ENCODE assay signal across 8 cellular contexts in the genomic region with DNA sequence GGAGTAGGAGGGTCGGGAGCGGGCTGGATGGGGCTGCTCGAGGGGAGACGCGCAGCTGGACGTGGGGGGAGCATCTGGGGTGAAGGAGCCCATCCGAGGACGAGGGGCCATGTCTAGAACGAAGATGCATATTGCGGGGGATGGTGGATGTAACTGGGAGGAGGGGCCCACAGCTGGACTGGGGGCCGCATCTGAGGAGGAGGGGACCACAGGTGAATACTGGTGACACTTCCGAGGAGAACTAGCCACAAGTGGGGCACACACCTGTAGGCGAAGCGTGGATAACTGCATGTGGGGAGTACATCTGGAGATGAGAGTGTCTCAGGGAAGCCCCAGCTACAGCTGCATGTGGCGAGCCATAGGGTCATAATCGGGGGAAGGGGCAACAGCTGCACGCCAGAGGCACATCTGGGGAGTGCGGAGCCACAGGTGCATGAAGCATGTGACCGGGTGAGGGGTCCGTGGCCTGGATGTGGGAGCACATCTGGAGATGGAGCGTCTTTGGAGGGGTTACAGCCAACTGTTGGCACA. TPM values are rescaled to one million over a fixed set of nuclear protein-coding genes. Genes with fewer than 3 reads are reported as not detected.
DNase-seq lines count a peak whose midpoint lies in the region; ATAC-seq, FAIRE-seq and TF ChIP-seq lines count a peak whose summit lies in the region.

No MANE protein-coding gene starts in this region.

- no peak for TF ChIP-seq CTCF in BJ (IDR thresholded peaks at IDR 0.05; ENCODE audit: insufficient read depth, low read depth, low read length)
- TF ChIP-seq CTCF in astrocyte (IDR thresholded peaks at IDR 0.05; ENCODE audit: insufficient read depth, low read depth, low read length) = no peak
- TF ChIP-seq CTCF in right lobe of liver (IDR thresholded peaks at IDR 0.05) = no peak

- no peak for FAIRE-seq in astrocyte (lab: Jason Lieb, UNC)

- H3K9me3 Mint-ChIP-seq in astrocyte (ENCODE audit: unreplicated experiment) = no peaks in the 10 kb centered on the region

- H3K36me3 ChIP-seq in BJ (ENCODE audit: control insufficient read depth, insufficient read depth, low read length) = peaks cover 5% of the 10 kb centered on the region
- peaks cover 11% of the 10 kb centered on the region for H3K36me3 ChIP-seq in astrocyte (ENCODE audit: insufficient read depth, low read length)
- no peaks in the 10 kb centered on the region for H3K36me3 ChIP-seq in right lobe of liver
- peaks cover 12% of the 10 kb centered on the region for H3K36me3 ChIP-seq in thymus (ENCODE audit: control insufficient read depth, insufficient read depth)

- H2AFZ ChIP-seq in astrocyte (ENCODE audit: low read depth, low read length) = peak overlapping the region; percentile 94

- H3K4me3 ChIP-seq in BJ (ENCODE audit: low read depth, low read length) = peak overlapping the region; percentile 70
- H3K4me3 ChIP-seq in astrocyte (ENCODE audit: insufficient read depth, low read depth, low read length) = peak overlapping the region; percentile 84
- peak overlapping the region; percentile 78 to 85 (median 80) for H3K4me3 ChIP-seq in right lobe of liver
- H3K4me3 ChIP-seq in thymus (ENCODE audit: low read length) = peak overlapping the region; percentile 98

- DNase-seq in BJ (ENCODE audit: low read depth) (no peak), astrocyte (ENCODE audit: low read depth) (no peak), right lobe of liver (no peak), iPS-NIHi11 (ENCODE audit: low spot score) (no peak), foreskin melanocyte (no peak)

- H4K20me1 ChIP-seq in astrocyte (ENCODE audit: insufficient read depth, low read length) = no peaks in the 10 kb centered on the region

- H3K4me1 ChIP-seq in astrocyte (ENCODE audit: insufficient read depth, low read length) (peaks cover 9% of the 10 kb centered on the region), right lobe of liver (peaks cover 0 to 5% (median 0%) of the 10 kb centered on the region in 4 donors), thymus (ENCODE audit: control insufficient read depth, insufficient read depth, low read length) (peaks cover 4% of the 10 kb centered on the region)

- H3K9ac ChIP-seq in astrocyte (ENCODE audit: low read length) = peak overlapping the region; percentile 87

- H3K27ac ChIP-seq in astrocyte (ENCODE audit: low read depth, low read length) (no peak overlapping the region), right lobe of liver (peak overlapping the region in 2 of 3 donors; percentile 75 to 97), thymus (ENCODE audit: low read depth) (peak overlapping the region; percentile 96)

- H3K4me2 ChIP-seq in astrocyte (ENCODE audit: low read length) = peak overlapping the region; percentile 99

- intact Hi-C loops in right lobe of liver (cut with DNase I) = no loop called here

- peaks cover 14% of the 10 kb centered on the region for H3K36me3 Mint-ChIP-seq in astrocyte (ENCODE audit: low read depth, unreplicated experiment)

- peak; percentile 5 for ATAC-seq in HG03139 (IDR thresholded peaks at IDR 0.05; ENCODE audit: unreplicated experiment)
- no peak for ATAC-seq in right lobe of liver
- no peak for ATAC-seq in HG03108 (IDR thresholded peaks at IDR 0.05; ENCODE audit: unreplicated experiment)

- no peaks in the 10 kb centered on the region for H3K9me3 ChIP-seq in astrocyte (ENCODE audit: insufficient read depth, low read depth, low read length)
- no peaks in the 10 kb centered on the region for H3K9me3 ChIP-seq in right lobe of liver
- H3K9me3 ChIP-seq in thymus (ENCODE audit: control insufficient read depth) = no peaks in the 10 kb centered on the region

- H3K4me3 Mint-ChIP-seq in astrocyte (ENCODE audit: unreplicated experiment) = peak overlapping the region; percentile 93

- H3K27me3 Mint-ChIP-seq in astrocyte (ENCODE audit: low read depth, unreplicated experiment) = no peaks in the 10 kb centered on the region

- H3K79me2 ChIP-seq in astrocyte (ENCODE audit: insufficient read depth, low read length) = peaks cover 20% of the 10 kb centered on the region

- 4% methylated on average over 19 of the region's 21 CpGs for WGBS in right lobe of liver (ENCODE audit: insufficient coverage, low coverage, low lambda C conversion rate, missing lambda C conversion rate)
- WGBS in thymus = 3% methylated on average over 21 of the region's 21 CpGs

- peaks cover 4% of the 10 kb centered on the region for H3K4me1 Mint-ChIP-seq in astrocyte (ENCODE audit: low read depth, unreplicated experiment)

- no peak for TF ChIP-seq POLR2A in right lobe of liver (IDR thresholded peaks at IDR 0.05)

- H3K27me3 ChIP-seq in BJ (ENCODE audit: control insufficient read depth, insufficient read depth, low read length) = no peaks in the 10 kb centered on the region
- no peaks in the 10 kb centered on the region for H3K27me3 ChIP-seq in astrocyte (ENCODE audit: insufficient read depth, low read length)
- H3K27me3 ChIP-seq in right lobe of liver = no peaks in the 10 kb centered on the region
- H3K27me3 ChIP-seq in thymus (ENCODE audit: control insufficient read depth, insufficient read depth) = no peaks in the 10 kb centered on the region

- CTCF ChIA-PET in BJ (lab: Yijun Ruan, JAX) = interaction anchor here (1.0 kb wide), 3 partner anchors 23 to 89 kb away, joined by 3 read pairs; no protein-coding TSS in a partner anchor

- POLR2A ChIA-PET in BJ (lab: Charles Lee) = no interaction called here

- H3K27ac Mint-ChIP-seq in astrocyte (ENCODE audit: unreplicated experiment) = peak overlapping the region; percentile 23

RNA-seq across cellular contexts. Expression of gene ZSWIM9, which starts 0.4 kb away (rescaled TPM):
- polyA plus RNA-seq in BJ (2011; rRNA removed) = 0.61 and 0.75 TPM in 2 replicates
- polyA minus RNA-seq in BJ (2011; rRNA and poly(A)+ RNA removed) = 0.24 and 0.67 TPM in 2 replicates
- 4.7 TPM in 2 replicates for total RNA-seq in astrocyte
- 1 to 10 TPM; 1.5 to 2.5 (median 2.0) TPM for total RNA-seq in right lobe of liver
- 2.7 TPM for polyA plus RNA-seq in thymus

RNA-seq across cellular contexts. Expression of gene LIG1, which starts 0.7 kb away (rescaled TPM):
- polyA plus RNA-seq in BJ (2011; rRNA removed) = 11.5 and 19.5 TPM in 2 replicates
- polyA minus RNA-seq in BJ (2011; rRNA and poly(A)+ RNA removed) = 15.2 and 19.5 TPM in 2 replicates
- 16.8 and 19.2 TPM in 2 replicates for total RNA-seq in astrocyte
- total RNA-seq in right lobe of liver = 10 to 100 TPM in 2 of 6 experiments, 1 to 10 TPM in 4; 5.2 to 16.6 (median 7.7) TPM
- 76.6 TPM for polyA plus RNA-seq in thymus
